8 cellular contexts compared by ENCODE assay signal in the genomic region with DNA sequence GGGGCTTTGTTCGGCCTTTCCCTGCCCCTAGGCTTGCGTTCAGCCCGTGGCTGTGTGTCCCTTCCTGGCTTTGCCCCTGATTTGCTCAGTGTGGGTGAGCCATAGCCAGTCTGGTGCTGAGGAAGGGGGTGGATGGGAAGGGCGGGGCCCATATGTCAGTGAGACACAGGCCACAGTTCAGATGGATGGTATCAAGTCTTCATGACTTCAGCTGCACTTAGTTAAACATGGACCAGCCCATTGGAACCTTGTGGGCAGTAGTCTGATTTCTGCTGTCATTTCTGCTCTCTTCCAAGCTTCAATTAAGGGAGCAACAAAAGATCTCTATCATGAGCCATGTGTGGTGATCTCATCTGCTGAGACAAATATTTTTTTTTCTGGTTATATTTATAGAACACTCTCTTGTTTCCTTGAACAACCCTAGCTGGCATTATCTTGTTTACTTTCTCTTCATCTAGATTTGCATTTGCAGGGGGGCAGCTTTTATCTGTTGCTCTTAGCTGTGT. TPM values are rescaled to one million over a fixed set of nuclear protein-coding genes. Genes with fewer than 3 reads are reported as not detected.
A peak's percentile ranks its signal among the peaks of the same experiment; 100 is the strongest.
DNase-seq lines count a peak whose midpoint lies in the region; ATAC-seq and TF ChIP-seq lines count a peak whose summit lies in the region.

No MANE protein-coding gene starts in this region.

- H3K4me3 ChIP-seq in heart left ventricle (no peak overlapping the region), smooth muscle cell (no peak overlapping the region)

- no peaks in the 10 kb centered on the region for H3K27me3 Mint-ChIP-seq in activated naive CD4-positive, alpha-beta T cell treated with anti-CD3 and anti-CD28 coated beads for 36 hours (ENCODE audit: low read depth)

- H3K4me1 ChIP-seq in heart left ventricle (peaks cover 0 to 35% (median 24%) of the 10 kb centered on the region in 12 donors), smooth muscle cell (ENCODE audit: low read depth) (peaks cover 4% of the 10 kb centered on the region)

- H3K36me3 Mint-ChIP-seq in activated naive CD4-positive, alpha-beta T cell treated with anti-CD3 and anti-CD28 coated beads for 36 hours (ENCODE audit: low read depth), result no peaks in the 10 kb centered on the region

- no peaks in the 10 kb centered on the region for H3K9me3 Mint-ChIP-seq in activated naive CD4-positive, alpha-beta T cell treated with anti-CD3 and anti-CD28 coated beads for 36 hours

- H3K36me3 ChIP-seq in heart left ventricle (no peaks in the 10 kb centered on the region), smooth muscle cell (ENCODE audit: low read depth) (no peaks in the 10 kb centered on the region)

- CTCF ChIA-PET in activated naive CD4-positive, alpha-beta T cell treated with anti-CD3 and anti-CD28 coated beads for 36 hours (lab: Charles Lee), result interaction anchor here (1.4 kb wide), 1 partner anchor 20 kb away, joined by 11 read pairs; no protein-coding TSS in a partner anchor

- H3K9me3 ChIP-seq in heart left ventricle (no peaks in the 10 kb centered on the region), smooth muscle cell (replicated peaks; ENCODE audit: low read depth) (no peaks in the 10 kb centered on the region)

- TF ChIP-seq POLR2A in heart left ventricle (IDR thresholded peaks at IDR 0.05), result no peak

- no peak overlapping the region for H3K27ac Mint-ChIP-seq in activated naive CD4-positive, alpha-beta T cell treated with anti-CD3 and anti-CD28 coated beads for 36 hours

- H2AFZ ChIP-seq in smooth muscle cell (ENCODE audit: low read depth), result peak overlapping the region; percentile 6

- intact Hi-C loops in heart left ventricle (cut with DNase I) (no loop called here), cardiac septum (cut with DNase I) (no loop called here), head of caudate nucleus (cut with DNase I) (no loop called here)
- intact Hi-C loops in activated naive CD4-positive, alpha-beta T cell treated with anti-CD3 and anti-CD28 coated beads for 36 hours (cut with micrococcal nuclease), result no loop called here

- H3F3A ChIP-seq in smooth muscle cell (ENCODE audit: low read depth), result no peaks in the 10 kb centered on the region

- H3K4me3 Mint-ChIP-seq in activated naive CD4-positive, alpha-beta T cell treated with anti-CD3 and anti-CD28 coated beads for 36 hours, result no peak overlapping the region

- H3K27ac ChIP-seq in heart left ventricle (peak overlapping the region in 8 of 12 donors; percentile 1 to 81 (median 37)), smooth muscle cell (ENCODE audit: low read depth) (peak overlapping the region; percentile 90)

- 58 to 71% (median 63%) methylated on average over 4 of the region's 4 CpGs for WGBS in heart left ventricle, 4 donors
- WGBS in smooth muscle cell (ENCODE audit: low lambda C conversion rate), result 52% methylated on average over 4 of the region's 4 CpGs

- ATAC-seq in heart left ventricle, result peak in 3 of 4 donors; percentile 53 to 61 (median 59)
- ATAC-seq in GM21528 (IDR thresholded peaks at IDR 0.05; ENCODE audit: low FRiP score, unreplicated experiment), result no peak
- no peak for ATAC-seq in GM19023 (IDR thresholded peaks at IDR 0.05; ENCODE audit: unreplicated experiment)

- H4K20me1 ChIP-seq in smooth muscle cell (ENCODE audit: low read depth), result no peaks in the 10 kb centered on the region

- peak overlapping the region; percentile 8 for H3K4me2 ChIP-seq in smooth muscle cell

- no peaks in the 10 kb centered on the region for H3K79me2 ChIP-seq in smooth muscle cell (ENCODE audit: low read depth)

- H3K27me3 ChIP-seq in heart left ventricle, result no peaks in the 10 kb centered on the region
- no peaks in the 10 kb centered on the region for H3K27me3 ChIP-seq in smooth muscle cell (ENCODE audit: low read depth)

- TF ChIP-seq CTCF in heart left ventricle (IDR thresholded peaks at IDR 0.05), result no peak
- TF ChIP-seq CTCF in smooth muscle cell (IDR thresholded peaks at IDR 0.05; ENCODE audit: borderline replicate concordance, insufficient read depth, poor library complexity, severe bottlenecking), result no peak

- peak in 2 of 5 donors; percentile 35 to 47 for DNase-seq in heart left ventricle
- DNase-seq in cardiac septum (ENCODE audit: low spot score), result no peak
- peak; percentile 43 for DNase-seq in SW480 (ENCODE audit: low spot score)
- peak; percentile 26 to 87 (median 66) for DNase-seq in head of caudate nucleus
- no peak for DNase-seq in smooth muscle cell (lab: John Stamatoyannopoulos, UW; ENCODE audit: unreplicated experiment)
- DNase-seq in activated naive CD4-positive, alpha-beta T cell treated with anti-CD3 and anti-CD28 coated beads for 36 hours, result no peak

- H3K9ac ChIP-seq in smooth muscle cell (ENCODE audit: low read depth), result peak overlapping the region; percentile 38

- no peaks in the 10 kb centered on the region for H3K4me1 Mint-ChIP-seq in activated naive CD4-positive, alpha-beta T cell treated with anti-CD3 and anti-CD28 coated beads for 36 hours (ENCODE audit: low read depth)

RNA-seq across cellular contexts. Expression of a gene that starts 21.6 kb away (rescaled TPM):
- total RNA-seq in heart left ventricle (10 to 100 TPM; 15.8 to 27.3 (median 22.0) TPM), cardiac septum (24.9 TPM), smooth muscle cell (15.3 and 15.6 TPM in 2 replicates)
- polyA plus RNA-seq in heart left ventricle (10 to 100 TPM; 11.7 to 21.9 TPM), smooth muscle cell (2.4 and 4.3 TPM in 2 replicates)
- 10 to 100 TPM; 47.6 to 48.2 TPM for total RNA-seq in activated naive CD4-positive, alpha-beta T cell treated with anti-CD3 and anti-CD28 coated beads for 36 hours

RNA-seq across cellular contexts. Expression of a gene that starts 31.9 kb away (rescaled TPM):
- 100 to 1,000 TPM in 5 of 9 donors, 10 to 100 TPM in 4; 41.3 to 125 (median 101) TPM for total RNA-seq in heart left ventricle
- 10 to 100 TPM; 45.1 to 51.6 TPM for polyA plus RNA-seq in heart left ventricle
- total RNA-seq in cardiac septum, result 126 TPM
- 15.4 and 28.6 TPM in 2 replicates for total RNA-seq in smooth muscle cell
- polyA plus RNA-seq in smooth muscle cell, result 3.1 and 9.5 TPM in 2 replicates
- 10 to 100 TPM; 21.0 to 25.8 TPM for total RNA-seq in activated naive CD4-positive, alpha-beta T cell treated with anti-CD3 and anti-CD28 coated beads for 36 hours

RNA-seq across cellular contexts. Expression of a gene that starts 54.4 kb away (rescaled TPM):
- total RNA-seq in heart left ventricle (100 to 1,000 TPM in 4 of 9 donors, 10 to 100 TPM in 5; 56.3 to 183 (median 92.2) TPM), cardiac septum (84.0 TPM), smooth muscle cell (0.40 and 1.8 TPM in 2 replicates)
- polyA plus RNA-seq in heart left ventricle (100 to 1,000 TPM in 1 of 2 donors, 10 to 100 TPM in 1; 44.1 to 338 TPM), smooth muscle cell (0.26 and 0.55 TPM in 2 replicates)
- under 1 TPM in 1 of 2 experiments, not detected in 1; 0.25 TPM for total RNA-seq in activated naive CD4-positive, alpha-beta T cell treated with anti-CD3 and anti-CD28 coated beads for 36 hours

Comparison
In these comparisons a context has a peak if more than half of its experiments do, and no peak if none do; other contexts are left out.
1. ATAC-seq: peak in heart left ventricle (3 of 4); none in GM21528 (single experiment) and GM19023 (single experiment).
2. DNase-seq: peak in SW480 (single experiment) and head of caudate nucleus (42 of 42); none in cardiac septum (single experiment), smooth muscle cell (single experiment) and activated naive CD4-positive, alpha-beta T cell treated with anti-CD3 and anti-CD28 coated beads for 36 hours (single experiment).
3. RNA of a gene that starts 54.4 kb away (total RNA-seq): 56.3 to 183 TPM in heart left ventricle and 84.0 TPM in cardiac septum (single experiment); 0.40 to 1.8 TPM in smooth muscle cell and 0.25 TPM in activated naive CD4-positive, alpha-beta T cell treated with anti-CD3 and anti-CD28 coated beads for 36 hours; every median in the first group is over 10 times any median in the second.